In the genomic region with DNA sequence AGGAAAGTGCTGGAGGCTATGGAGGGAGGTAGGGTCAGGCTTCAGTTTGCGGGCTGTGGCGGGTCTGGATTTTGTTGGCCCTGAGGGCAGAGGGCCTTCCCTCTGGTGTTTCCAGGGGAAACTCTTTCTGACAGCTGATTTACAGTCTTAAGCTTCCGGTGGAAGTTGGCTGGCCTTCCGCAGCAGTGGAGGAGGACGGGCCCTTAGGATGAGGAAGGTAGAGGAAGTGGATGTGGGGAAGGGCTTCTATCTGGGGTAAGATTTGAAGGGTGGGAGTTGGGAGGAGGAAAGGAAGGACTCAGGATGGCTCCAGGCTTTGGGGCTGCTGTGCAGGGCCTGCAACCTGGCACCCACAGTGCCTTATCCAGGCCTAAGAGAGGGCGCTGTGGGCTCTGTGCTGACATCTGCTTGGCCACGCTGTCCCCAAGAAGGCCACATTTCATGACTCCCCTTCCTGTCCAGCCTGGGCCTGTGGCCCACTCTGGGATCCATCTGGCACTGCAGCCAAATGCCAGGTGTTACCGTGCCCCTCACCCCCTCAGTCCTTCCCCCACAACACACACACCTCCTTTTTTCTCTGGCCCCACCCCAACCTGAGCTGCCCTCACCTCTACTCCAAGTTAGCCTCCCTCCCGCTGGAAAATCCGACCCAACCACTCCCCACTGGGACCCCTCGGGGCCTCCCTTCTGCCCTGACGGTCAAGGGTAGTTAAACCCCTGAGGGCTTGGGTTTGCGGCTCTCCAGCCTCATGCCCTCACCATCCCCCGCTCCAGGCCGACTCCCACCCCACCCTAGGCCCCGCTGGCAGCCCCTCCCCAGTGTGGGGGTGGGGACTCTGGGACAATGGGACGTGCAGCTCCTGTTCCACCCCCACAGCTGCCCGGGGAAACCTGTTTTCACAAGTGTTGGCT, we compare ENCODE assay signal across 8 cellular contexts. TPM values are rescaled to one million over a fixed set of nuclear protein-coding genes. Genes with fewer than 3 reads are reported as not detected.
DNase-seq lines count a peak whose midpoint lies in the region; ATAC-seq and TF ChIP-seq lines count a peak whose summit lies in the region.
"Had no signal": no experiment of that assay in that cellular context is flagged by ENCODE, and none has a peak within 500 bp of the region (broad histone marks: within the 10 kb centered on the region; RNA-seq: fewer than 3 reads in every experiment).

No MANE protein-coding gene starts in this region.

- H3K9me2 ChIP-seq in PC-9 (ENCODE audit: insufficient read depth): no peaks in the 10 kb centered on the region

- H3K27me3 ChIP-seq in PC-9 (ENCODE audit: insufficient read depth, low read depth) (no peaks in the 10 kb centered on the region), right cardiac atrium (ENCODE audit: control insufficient read depth, insufficient read depth) (no peaks in the 10 kb centered on the region)

- H3K4me2 ChIP-seq in PC-9: peak overlapping the region; percentile 56

- H3K4me3 ChIP-seq in PC-9: no peak overlapping the region
- no peak overlapping the region for H3K4me3 ChIP-seq in right cardiac atrium (ENCODE audit: low read length)
- no peak overlapping the region for H3K4me3 ChIP-seq in skin epidermis

- intact Hi-C loops in PC-9 (cut with micrococcal nuclease; ENCODE audit: unreplicated experiment): loop anchor here (2.0 kb wide), 1 partner anchor 34 kb away; no protein-coding TSS in a partner anchor
- intact Hi-C loops in right cardiac atrium (cut with DNase I): no loop called here

- in situ Hi-C loops in KBM-7 (cut with MboI; ENCODE audit: low pct_unique_long_range_greater_than_20kb, low sequenced_read_pairs): no loop called here

- H2AFZ ChIP-seq in PC-9: 0 out of 2 replicates have a peak overlapping the region, but pooled peaks have one; percentile 34

- H4K20me1 ChIP-seq in PC-9 (ENCODE audit: insufficient read depth): no peaks in the 10 kb centered on the region

- peak; percentile 50 to 77 for ATAC-seq in right cardiac atrium

- WGBS in right cardiac atrium: 35% methylated on average over 18 of the region's 18 CpGs

- peaks cover 16% of the 10 kb centered on the region; the same call in 1 of the 2 replicates for H3F3A ChIP-seq in PC-9 (ENCODE audit: insufficient read depth, low read depth)

- no peaks in the 10 kb centered on the region for H3K36me3 ChIP-seq in PC-9 (ENCODE audit: low read depth)

- H3K27ac ChIP-seq in PC-9 (peak overlapping the region; percentile 49; the same call in 1 of the 2 replicates), right cardiac atrium (ENCODE audit: low read length) (peak overlapping the region; percentile 40), skin epidermis (peak overlapping the region in 15 of 21 experiments; percentile 16 to 80 (median 58))

- DNase-seq in KBM-7 (peak; percentile 35), PC-9 (peak; percentile 45 to 91), right cardiac atrium (peak; percentile 44 to 71 (median 69)), NCI-H226 (no peak), Ammon's horn (ENCODE audit: low spot score) (no peak), OCI-M1 (lab: John Stamatoyannopoulos, UW) (no peak)
- DNase-seq: activated CD4-positive, alpha-beta T cell treated with anti-CD3 and anti-CD28 coated beads for 4 hours had no signal

- H3K4me1 ChIP-seq in PC-9 (replicated peaks; ENCODE audit: insufficient read depth) (peaks cover 34% of the 10 kb centered on the region), right cardiac atrium (ENCODE audit: control insufficient read depth, insufficient read depth, low read length) (peaks cover 4% of the 10 kb centered on the region)

- TF ChIP-seq CTCF in PC-9 (conservative IDR thresholded peaks at IDR 0.05): no peak

- CTCF ChIA-PET in PC-9 (lab: Charles Lee): interaction anchor here (0.5 to 1.0 kb wide), 4 partner anchors 13 to 105 kb away, joined by 3 to 18 read pairs (median 4); no protein-coding TSS in a partner anchor

- BruUV-seq in PC-9 (replicated peaks; lab: Mats Ljungman, UMichigan): no TSS peak

- POLR2A ChIA-PET in PC-9 (lab: Charles Lee; ENCODE audit: unreplicated experiment): interaction anchor here (0.6 to 0.9 kb wide), 3 partner anchors 12 to 25 kb away, joined by 3 to 14 read pairs (median 4); no protein-coding TSS in a partner anchor

- H3K79me2 ChIP-seq in PC-9 (ENCODE audit: low read depth): no peaks in the 10 kb centered on the region

- no peaks in the 10 kb centered on the region for H3K9me3 ChIP-seq in PC-9 (ENCODE audit: insufficient read depth, low read depth)
- H3K9me3 ChIP-seq in right cardiac atrium (ENCODE audit: control insufficient read depth, low read length): no peaks in the 10 kb centered on the region

RNA-seq across cellular contexts. Expression of a gene that starts 7.7 kb away (rescaled TPM):
- total RNA-seq in PC-9 (2021) (26.5 and 36.5 TPM in 2 replicates), right cardiac atrium (100 to 1,000 TPM; 102 to 158 (median 117) TPM)
- polyA plus RNA-seq in right cardiac atrium: 50.1 TPM

Comparison
In these comparisons a context has a peak if more than half of its experiments do, and no peak if none do; other contexts are left out.
1. DNase-seq: peak in KBM-7 (single experiment), PC-9 (2 of 2) and right cardiac atrium (3 of 3); none in NCI-H226 (single experiment), Ammon's horn (single experiment) and OCI-M1 (single experiment).
2. Peak in every context shown above with its lines, with median percentiles within 50 percentile points of each other: H3K27ac ChIP-seq.